Comparison of ENCODE assay signal across 13 cellular contexts in the genomic region with DNA sequence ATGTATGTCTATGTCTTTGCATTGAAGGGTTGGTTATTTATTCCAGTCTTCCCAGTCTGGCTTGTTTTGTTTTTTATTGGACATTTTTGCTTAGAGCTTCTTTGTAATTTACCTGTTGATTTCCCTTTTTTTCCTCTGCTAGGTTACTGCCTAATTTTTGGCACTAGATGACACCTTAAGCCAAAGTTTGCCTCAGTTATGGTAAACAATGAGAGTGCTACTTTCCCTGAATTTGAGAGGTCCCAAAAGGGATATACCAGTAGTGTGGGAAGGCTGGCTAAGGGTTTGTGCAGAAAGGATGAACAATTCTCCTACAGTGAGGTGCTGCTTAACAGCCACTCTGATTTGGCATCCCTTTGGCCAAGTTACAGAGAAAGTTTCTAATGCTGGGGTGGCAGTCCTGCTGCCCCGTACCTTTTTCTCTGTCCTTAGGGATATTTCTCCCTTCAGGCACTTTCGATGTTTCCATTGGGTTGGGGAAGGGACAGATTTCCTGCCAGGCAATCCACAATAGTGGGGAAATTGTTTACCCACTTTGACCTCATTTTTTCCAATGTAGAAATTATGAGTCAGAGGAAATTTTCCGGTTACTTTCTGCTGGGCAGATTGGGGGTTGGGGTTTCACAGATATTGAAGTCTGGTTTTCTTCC.
DNase-seq lines count a peak whose midpoint lies in the region; ATAC-seq and TF ChIP-seq lines count a peak whose summit lies in the region.
"Had no signal": no experiment of that assay in that cellular context is flagged by ENCODE, and none has a peak within 500 bp of the region (broad histone marks: within the 10 kb centered on the region; RNA-seq: fewer than 3 reads in every experiment).

No MANE protein-coding gene starts in this region.

- H3K4me1 ChIP-seq in lung (ENCODE audit: control insufficient read depth in 2 of 2, insufficient read depth in 2 of 2, low read length in 2 of 2) (peaks cover 6 to 22% of the 10 kb centered on the region in 2 donors), Peyer's patch (peaks cover 0 to 6% (median 0%) of the 10 kb centered on the region in 4 donors)
- H3K4me1 ChIP-seq: BLaER1 had no signal

- H3K4me3 ChIP-seq in lung (no peak overlapping the region), Peyer's patch (no peak overlapping the region)
- H3K4me3 ChIP-seq: BLaER1, esophagus squamous epithelium, right atrium auricular region had no signal

- H3K36me3 ChIP-seq in lung (ENCODE audit: control insufficient read depth in 2 of 2, insufficient read depth in 2 of 2, low read length in 2 of 2) (no peaks in the 10 kb centered on the region), Peyer's patch (no peaks in the 10 kb centered on the region)
- H3K36me3 ChIP-seq: BLaER1, esophagus squamous epithelium, right atrium auricular region had no signal

- H3K27me3 ChIP-seq in lung (ENCODE audit: control insufficient read depth, insufficient read depth) (no peaks in the 10 kb centered on the region), Peyer's patch (no peaks in the 10 kb centered on the region)
- H3K27me3 ChIP-seq: BLaER1, esophagus squamous epithelium, right atrium auricular region had no signal

- H3K9me3 ChIP-seq in lung (ENCODE audit: control insufficient read depth in 2 of 2, insufficient read depth in 1 of 2, low read length in 1 of 2) = no peaks in the 10 kb centered on the region
- no peaks in the 10 kb centered on the region for H3K9me3 ChIP-seq in Peyer's patch
- H3K9me3 ChIP-seq: BLaER1, esophagus squamous epithelium, right atrium auricular region had no signal

- WGBS in lung, 2 donors = 36 to 78% methylated on average over 3 of the region's 3 CpGs

- no peak for TF ChIP-seq POLR2A in Peyer's patch (IDR thresholded peaks at IDR 0.05)

- TF ChIP-seq CTCF in lung (IDR thresholded peaks at IDR 0.05; ENCODE audit: control extremely low read depth, extremely low read depth) (no peak), Peyer's patch (IDR thresholded peaks at IDR 0.05) (no peak)

- DNase-seq in AG08396 (ENCODE audit: low spot score) (peak; percentile 29), NCI-H226 (peak; percentile 55), dedifferentiated amniotic fluid mesenchymal stem cell (ENCODE audit: extremely low spot score) (peak; percentile 53), lung (ENCODE audit: low spot score) (no peak), DMS79 treated with DMSO at 0.1 percent for 48 hours (lab: John Stamatoyannopoulos, UW) (no peak), Peyer's patch (no peak)
- DNase-seq in activated effector memory CD4-positive, alpha-beta T cell treated with Interleukin-2 at 50 U/mL for 16 hours = no peak
- no peak for DNase-seq in stimulated activated CD4-positive, alpha-beta T cell treated with anti-CD3 and anti-CD28 coated beads, Interleukin-4, amount 100 ng/mL, for 4 hours
- DNase-seq: esophagus squamous epithelium, NCI-H526 treated with DMSO at 0.1 percent for 48 hours, T-helper 1 cell had no signal

- H3K27ac ChIP-seq in lung (ENCODE audit: low read depth in 1 of 2, low read length in 1 of 2) = peak overlapping the region; percentile 21 to 23
- no peak overlapping the region for H3K27ac ChIP-seq in Peyer's patch
- H3K27ac ChIP-seq: BLaER1, right atrium auricular region had no signal

- peak; percentile 66 for ATAC-seq in lung (ENCODE audit: insufficient read depth, low FRiP score)

Comparison
In these comparisons a context has a peak if more than half of its experiments do, and no peak if none do; other contexts are left out.
1. DNase-seq: peak in AG08396 (single experiment), NCI-H226 (single experiment) and dedifferentiated amniotic fluid mesenchymal stem cell (single experiment); none in lung (single experiment), DMS79 treated with DMSO at 0.1 percent for 48 hours (single experiment), activated effector memory CD4-positive, alpha-beta T cell treated with Interleukin-2 at 50 U/mL for 16 hours (single experiment), stimulated activated CD4-positive, alpha-beta T cell treated with anti-CD3 and anti-CD28 coated beads, Interleukin-4, amount 100 ng/mL, for 4 hours (0 of 2) and Peyer's patch (0 of 3).
2. H3K27ac ChIP-seq: peak in lung (2 of 2); none in Peyer's patch (0 of 4).